ENCODE assay signal across 1 cellular context in the genomic region with DNA sequence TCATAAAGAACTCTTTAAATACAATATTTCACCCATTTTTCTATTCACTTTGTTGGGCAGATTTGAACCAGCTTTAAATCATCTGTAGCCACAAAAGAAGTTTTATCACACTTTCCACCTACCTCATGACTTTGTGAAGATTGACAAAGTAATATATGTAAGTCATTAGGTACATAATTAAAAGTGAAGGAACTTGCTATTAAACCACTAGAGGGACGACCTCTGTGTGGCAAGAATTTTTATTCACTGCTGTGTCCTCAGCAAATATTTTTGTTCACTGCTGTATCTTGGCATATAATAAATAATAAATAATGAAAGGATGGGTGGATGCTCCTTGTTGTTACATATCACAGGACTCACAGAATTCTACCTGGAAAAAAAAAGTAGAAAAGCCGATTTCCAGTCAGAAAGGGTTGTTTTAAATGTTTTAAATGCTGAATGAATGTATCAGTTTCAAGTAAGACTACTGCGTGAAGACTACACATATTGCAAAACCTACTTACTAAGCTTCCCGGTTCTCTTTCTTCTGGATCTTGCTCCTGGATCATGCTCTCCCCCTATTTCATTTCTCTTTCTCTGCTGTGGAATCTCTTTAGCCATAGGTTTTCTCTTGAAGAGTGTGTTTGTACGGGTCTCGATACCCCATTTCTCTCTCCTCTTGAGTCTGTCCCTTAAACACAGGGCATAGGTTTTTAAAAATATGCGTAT.
TF ChIP-seq lines count a peak whose summit lies in the region.

No MANE protein-coding gene starts in this region.

TF ChIP-seq in SK-N-SH, 30 proteins besides CTCF, POLR2A, EP300 and RAD21:
- TF ChIP-seq ELF1 (IDR thresholded peaks at IDR 0.05) (no peak), SMC3 (IDR thresholded peaks at IDR 0.05; ENCODE audit: low read depth, low read length) (no peak), JUND (IDR thresholded peaks at IDR 0.05) (no peak), RFX5 (IDR thresholded peaks at IDR 0.05; ENCODE audit: low read length) (no peak), RCOR1 (IDR thresholded peaks at IDR 0.05; ENCODE audit: low read length) (no peak), FOSL2 (IDR thresholded peaks at IDR 0.05; ENCODE audit: borderline replicate concordance, low read depth) (no peak), GATA2 (CRISPR knock-in tag; IDR thresholded peaks at IDR 0.05) (no peak), NFIC (IDR thresholded peaks at IDR 0.05; ENCODE audit: borderline replicate concordance) (no peak), RXRA (IDR thresholded peaks at IDR 0.05; ENCODE audit: borderline replicate concordance, low read depth) (no peak), YY1 (IDR thresholded peaks at IDR 0.05; ENCODE audit: low read depth) (no peak), TEAD4 (IDR thresholded peaks at IDR 0.05; ENCODE audit: borderline replicate concordance, insufficient read depth) (no peak), MXI1 (IDR thresholded peaks at IDR 0.05; ENCODE audit: low read depth, low read length) (no peak), TCF12 (IDR thresholded peaks at IDR 0.05) (no peak)
- TF ChIP-seq, protein P1, sequence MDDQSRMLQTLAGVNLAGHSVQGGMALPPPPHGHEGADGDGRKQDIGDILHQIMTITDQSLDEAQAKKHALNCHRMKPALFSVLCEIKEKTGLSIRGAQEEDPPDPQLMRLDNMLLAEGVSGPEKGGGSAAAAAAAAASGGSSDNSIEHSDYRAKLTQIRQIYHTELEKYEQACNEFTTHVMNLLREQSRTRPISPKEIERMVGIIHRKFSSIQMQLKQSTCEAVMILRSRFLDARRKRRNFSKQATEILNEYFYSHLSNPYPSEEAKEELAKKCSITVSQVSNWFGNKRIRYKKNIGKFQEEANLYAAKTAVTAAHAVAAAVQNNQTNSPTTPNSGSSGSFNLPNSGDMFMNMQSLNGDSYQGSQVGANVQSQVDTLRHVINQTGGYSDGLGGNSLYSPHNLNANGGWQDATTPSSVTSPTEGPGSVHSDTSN (IDR thresholded peaks at IDR 0.05): no peak
- TF ChIP-seq, protein P2, sequence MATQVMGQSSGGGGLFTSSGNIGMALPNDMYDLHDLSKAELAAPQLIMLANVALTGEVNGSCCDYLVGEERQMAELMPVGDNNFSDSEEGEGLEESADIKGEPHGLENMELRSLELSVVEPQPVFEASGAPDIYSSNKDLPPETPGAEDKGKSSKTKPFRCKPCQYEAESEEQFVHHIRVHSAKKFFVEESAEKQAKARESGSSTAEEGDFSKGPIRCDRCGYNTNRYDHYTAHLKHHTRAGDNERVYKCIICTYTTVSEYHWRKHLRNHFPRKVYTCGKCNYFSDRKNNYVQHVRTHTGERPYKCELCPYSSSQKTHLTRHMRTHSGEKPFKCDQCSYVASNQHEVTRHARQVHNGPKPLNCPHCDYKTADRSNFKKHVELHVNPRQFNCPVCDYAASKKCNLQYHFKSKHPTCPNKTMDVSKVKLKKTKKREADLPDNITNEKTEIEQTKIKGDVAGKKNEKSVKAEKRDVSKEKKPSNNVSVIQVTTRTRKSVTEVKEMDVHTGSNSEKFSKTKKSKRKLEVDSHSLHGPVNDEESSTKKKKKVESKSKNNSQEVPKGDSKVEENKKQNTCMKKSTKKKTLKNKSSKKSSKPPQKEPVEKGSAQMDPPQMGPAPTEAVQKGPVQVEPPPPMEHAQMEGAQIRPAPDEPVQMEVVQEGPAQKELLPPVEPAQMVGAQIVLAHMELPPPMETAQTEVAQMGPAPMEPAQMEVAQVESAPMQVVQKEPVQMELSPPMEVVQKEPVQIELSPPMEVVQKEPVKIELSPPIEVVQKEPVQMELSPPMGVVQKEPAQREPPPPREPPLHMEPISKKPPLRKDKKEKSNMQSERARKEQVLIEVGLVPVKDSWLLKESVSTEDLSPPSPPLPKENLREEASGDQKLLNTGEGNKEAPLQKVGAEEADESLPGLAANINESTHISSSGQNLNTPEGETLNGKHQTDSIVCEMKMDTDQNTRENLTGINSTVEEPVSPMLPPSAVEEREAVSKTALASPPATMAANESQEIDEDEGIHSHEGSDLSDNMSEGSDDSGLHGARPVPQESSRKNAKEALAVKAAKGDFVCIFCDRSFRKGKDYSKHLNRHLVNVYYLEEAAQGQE (IDR thresholded peaks at IDR 0.05; ENCODE audit: low read depth, low read length): no peak
- TF ChIP-seq, protein P3, sequence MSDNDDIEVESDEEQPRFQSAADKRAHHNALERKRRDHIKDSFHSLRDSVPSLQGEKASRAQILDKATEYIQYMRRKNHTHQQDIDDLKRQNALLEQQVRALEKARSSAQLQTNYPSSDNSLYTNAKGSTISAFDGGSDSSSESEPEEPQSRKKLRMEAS (IDR thresholded peaks at IDR 0.05; ENCODE audit: low read depth): no peak
- TF ChIP-seq, protein P4, sequence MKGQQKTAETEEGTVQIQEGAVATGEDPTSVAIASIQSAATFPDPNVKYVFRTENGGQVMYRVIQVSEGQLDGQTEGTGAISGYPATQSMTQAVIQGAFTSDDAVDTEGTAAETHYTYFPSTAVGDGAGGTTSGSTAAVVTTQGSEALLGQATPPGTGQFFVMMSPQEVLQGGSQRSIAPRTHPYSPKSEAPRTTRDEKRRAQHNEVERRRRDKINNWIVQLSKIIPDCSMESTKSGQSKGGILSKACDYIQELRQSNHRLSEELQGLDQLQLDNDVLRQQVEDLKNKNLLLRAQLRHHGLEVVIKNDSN (IDR thresholded peaks at IDR 0.05; ENCODE audit: borderline replicate concordance, low read depth): no peak
- TF ChIP-seq, protein P5, sequence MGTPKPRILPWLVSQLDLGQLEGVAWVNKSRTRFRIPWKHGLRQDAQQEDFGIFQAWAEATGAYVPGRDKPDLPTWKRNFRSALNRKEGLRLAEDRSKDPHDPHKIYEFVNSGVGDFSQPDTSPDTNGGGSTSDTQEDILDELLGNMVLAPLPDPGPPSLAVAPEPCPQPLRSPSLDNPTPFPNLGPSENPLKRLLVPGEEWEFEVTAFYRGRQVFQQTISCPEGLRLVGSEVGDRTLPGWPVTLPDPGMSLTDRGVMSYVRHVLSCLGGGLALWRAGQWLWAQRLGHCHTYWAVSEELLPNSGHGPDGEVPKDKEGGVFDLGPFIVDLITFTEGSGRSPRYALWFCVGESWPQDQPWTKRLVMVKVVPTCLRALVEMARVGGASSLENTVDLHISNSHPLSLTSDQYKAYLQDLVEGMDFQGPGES (IDR thresholded peaks at IDR 0.05; ENCODE audit: low read depth, low read length): no peak
- TF ChIP-seq, protein P6, sequence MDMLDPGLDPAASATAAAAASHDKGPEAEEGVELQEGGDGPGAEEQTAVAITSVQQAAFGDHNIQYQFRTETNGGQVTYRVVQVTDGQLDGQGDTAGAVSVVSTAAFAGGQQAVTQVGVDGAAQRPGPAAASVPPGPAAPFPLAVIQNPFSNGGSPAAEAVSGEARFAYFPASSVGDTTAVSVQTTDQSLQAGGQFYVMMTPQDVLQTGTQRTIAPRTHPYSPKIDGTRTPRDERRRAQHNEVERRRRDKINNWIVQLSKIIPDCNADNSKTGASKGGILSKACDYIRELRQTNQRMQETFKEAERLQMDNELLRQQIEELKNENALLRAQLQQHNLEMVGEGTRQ (IDR thresholded peaks at IDR 0.05; ENCODE audit: borderline replicate concordance, low read depth, low read length): no peak
